In the genomic region with DNA sequence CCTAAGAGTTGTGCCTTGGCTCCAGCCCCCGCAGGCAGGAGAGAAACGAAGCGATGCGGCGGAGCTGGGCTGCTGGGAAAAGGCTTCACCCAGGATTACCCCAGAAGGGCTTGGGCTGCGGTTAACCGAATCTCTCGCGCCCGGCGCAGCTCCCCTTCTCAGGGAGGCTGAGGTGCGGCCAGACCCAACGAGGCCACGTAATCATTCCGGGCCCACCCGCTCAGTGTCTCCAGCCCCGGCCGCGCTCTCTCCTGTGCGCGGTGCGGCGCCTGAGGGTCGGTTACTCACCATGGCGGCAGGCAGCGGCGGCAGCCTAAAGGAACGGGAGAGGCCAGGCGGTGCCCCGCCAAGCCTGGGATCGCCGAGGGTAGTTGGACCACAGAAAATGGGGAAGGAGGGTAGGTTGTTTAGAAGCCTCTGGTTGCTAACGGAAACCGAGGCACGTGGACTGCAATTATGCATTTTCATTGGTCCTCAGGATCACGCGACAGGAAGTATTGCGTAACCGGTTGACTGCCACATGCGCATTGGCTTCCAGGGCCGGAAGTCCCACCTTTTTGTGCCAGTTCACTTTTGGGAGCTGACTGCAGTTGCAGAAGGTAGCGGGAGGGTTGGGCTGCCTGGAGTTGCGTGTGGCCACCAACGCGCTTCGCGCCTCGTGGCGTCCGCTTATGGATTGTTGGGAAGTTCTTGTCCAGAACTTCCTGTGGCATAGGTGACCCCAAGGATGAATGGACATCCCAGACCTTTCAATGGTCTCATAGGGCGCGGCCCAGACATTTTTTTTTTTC, we compare ENCODE assay signal across 8 cellular contexts. TPM values are rescaled to one million over a fixed set of nuclear protein-coding genes. Genes with fewer than 3 reads are reported as not detected.
DNase-seq lines count a peak whose midpoint lies in the region; ATAC-seq and TF ChIP-seq lines count a peak whose summit lies in the region.

A gene with protein sequence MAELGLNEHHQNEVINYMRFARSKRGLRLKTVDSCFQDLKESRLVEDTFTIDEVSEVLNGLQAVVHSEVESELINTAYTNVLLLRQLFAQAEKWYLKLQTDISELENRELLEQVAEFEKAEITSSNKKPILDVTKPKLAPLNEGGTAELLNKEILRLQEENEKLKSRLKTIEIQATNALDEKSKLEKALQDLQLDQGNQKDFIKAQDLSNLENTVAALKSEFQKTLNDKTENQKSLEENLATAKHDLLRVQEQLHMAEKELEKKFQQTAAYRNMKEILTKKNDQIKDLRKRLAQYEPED (minus strand): TSS at position 419 of the 791 bp plus-strand sequence. CDS start 128 bp downstream, at position 291.

- no peaks in the 10 kb centered on the region; the same call in 1 of the 2 replicates for H3K36me3 ChIP-seq in Panc1 (ENCODE audit: control insufficient read depth, insufficient read depth, low read length)
- peaks cover 0 to 10% (median 0%) of the 10 kb centered on the region in 3 donors for H3K36me3 ChIP-seq in esophagus squamous epithelium
- H3K36me3 ChIP-seq in muscle layer of duodenum (ENCODE audit: control insufficient read depth in 1 of 2, insufficient read depth in 2 of 2, low read length in 2 of 2) = peaks cover 0 to 4% of the 10 kb centered on the region in 2 donors

- H3K27me3 ChIP-seq in Panc1 (ENCODE audit: control insufficient read depth, insufficient read depth, low read length) = peaks cover 3% of the 10 kb centered on the region
- H3K27me3 ChIP-seq in esophagus squamous epithelium = peaks cover 0 to 3% (median 0%) of the 10 kb centered on the region in 4 donors
- H3K27me3 ChIP-seq in muscle layer of duodenum (ENCODE audit: low read depth, low read length) = no peaks in the 10 kb centered on the region

- H3K9me3 ChIP-seq in Panc1 (ENCODE audit: control insufficient read depth, insufficient read depth, low read depth, low read length) = no peaks in the 10 kb centered on the region
- H3K9me3 ChIP-seq in esophagus squamous epithelium = no peaks in the 10 kb centered on the region
- no peaks in the 10 kb centered on the region for H3K9me3 ChIP-seq in muscle layer of duodenum (ENCODE audit: control insufficient read depth in 1 of 2, low read length in 2 of 2)

- in situ Hi-C loops in Caki2 (cut with HindIII; ENCODE audit: low pct_unique_long_range_greater_than_20kb, low sequenced_read_pairs) = no loop called here
- in situ Hi-C loops in KBM-7 (cut with MboI; ENCODE audit: low pct_unique_long_range_greater_than_20kb, low sequenced_read_pairs) = no loop called here
- in situ Hi-C loops in Panc1 (cut with HindIII; ENCODE audit: low pct_unique_long_range_greater_than_20kb, low sequenced_read_pairs) = no loop called here

- no peaks in the 10 kb centered on the region for H3K4me1 ChIP-seq in Panc1 (ENCODE audit: control insufficient read depth, insufficient read depth, low read length)
- peaks cover 6 to 17% (median 9%) of the 10 kb centered on the region in 3 donors for H3K4me1 ChIP-seq in esophagus squamous epithelium
- H3K4me1 ChIP-seq in muscle layer of duodenum (ENCODE audit: control insufficient read depth in 1 of 2, insufficient read depth in 2 of 2, low read length in 2 of 2) = peaks cover 0 to 8% of the 10 kb centered on the region in 2 donors

- intact Hi-C loops in Panc1 (cut with micrococcal nuclease; ENCODE audit: unreplicated experiment) (no loop called here), esophagus squamous epithelium (cut with DNase I) (no loop called here)

- peak; percentile 84 for ATAC-seq in GM21528 (IDR thresholded peaks at IDR 0.05; ENCODE audit: low FRiP score, unreplicated experiment)
- peak; percentile 98 for ATAC-seq in Panc1

- no TSS peak for BruUV-seq in Panc1 (replicated peaks; lab: Mats Ljungman, UMichigan)

- DNase-seq in Caki2 (ENCODE audit: low read depth) = peak; percentile 87
- DNase-seq in KBM-7 = peak; percentile 98
- DNase-seq in Panc1 (ENCODE audit: low read depth, low spot score) = peak; percentile 80
- peak; percentile 89 to 91 for DNase-seq in activated T-cell treated with anti-CD3 and anti-CD28 coated beads, Interleukin-2, amount 50 U/mL, for 48 hours
- peak; percentile 72 for DNase-seq in esophagus squamous epithelium (lab: John Stamatoyannopoulos, UW)
- peak; percentile 76 to 78 for DNase-seq in stimulated activated CD8-positive, alpha-beta memory T cell treated with anti-CD3 and anti-CD28 coated beads, Interleukin-7, amount 100 ng/mL, for 1 hour (ENCODE audit: low read depth in 2 of 2)

- H3K4me3 ChIP-seq in Panc1 (ENCODE audit: low read depth in 2 of 2, low read length in 2 of 2) (peak within 1 kb of the TSS; percentile 80 to 90), esophagus squamous epithelium (peak within 1 kb of the TSS; percentile 63 to 99 (median 87)), muscle layer of duodenum (ENCODE audit: low read depth in 1 of 2, low read length in 2 of 2) (peak within 1 kb of the TSS; percentile 80 to 100)

- peak within 1 kb of the TSS; percentile 78 for H3K27ac ChIP-seq in Panc1 (ENCODE audit: low read length)
- peak within 1 kb of the TSS; percentile 7 to 75 (median 46) for H3K27ac ChIP-seq in esophagus squamous epithelium
- H3K27ac ChIP-seq in muscle layer of duodenum (ENCODE audit: low read length) = no peak within 1 kb of the TSS

- TF ChIP-seq POLR2A in esophagus squamous epithelium (IDR thresholded peaks at IDR 0.05) = peak in 1 of 4 donors; percentile 15

- TF ChIP-seq CTCF in Panc1 (IDR thresholded peaks at IDR 0.05) (no peak), esophagus squamous epithelium (IDR thresholded peaks at IDR 0.05) (peak in 1 of 6 experiments; percentile 3)

- POLR2A ChIA-PET in Panc1 (lab: Charles Lee) = interaction anchor here (0.6 to 0.7 kb wide), 2 partner anchors 11 to 38 kb away, joined by 3 read pairs; no protein-coding TSS in a partner anchor

- CTCF ChIA-PET in Panc1 (lab: Charles Lee) = no interaction called here

- WGBS in esophagus squamous epithelium, 2 donors = 0 to 8% methylated on average over 3 to 10 of the region's 52 CpGs

RNA-seq across cellular contexts. Expression of the gene that starts here (rescaled TPM):
- 39.5 and 48.5 TPM in 2 replicates for total RNA-seq in Caki2 (2014; rRNA removed; shearing (Covaris generic); ENCODE audit: low replicate concordance)
- 12.3 TPM for total RNA-seq in Panc1 (2021; ENCODE audit: unreplicated experiment)
- polyA plus RNA-seq in Panc1 (2012; ENCODE audit: insufficient read length) = 9.6 TPM
- total RNA-seq in esophagus squamous epithelium = 10 to 100 TPM in 2 of 4 donors, 1 to 10 TPM in 2; 6.4 to 14.3 (median 12.0) TPM
